ENCODE assay signal across 1 cellular context in genomic region chr3:100097919-100098896, GRCh38.
TF ChIP-seq lines count a peak whose summit lies in the region.

No MANE protein-coding gene starts in this region.

TF ChIP-seq in SK-N-SH treated with all-trans-retinoic acid at 6 μM for 48 hours, 23 proteins besides CTCF, POLR2A, EP300 and RAD21 (continued from another document):
- TF ChIP-seq CSRNP3 (CRISPR knock-in tag; IDR thresholded peaks at IDR 0.05) (no peak), TCF4 (CRISPR knock-in tag; IDR thresholded peaks at IDR 0.05; ENCODE audit: borderline replicate concordance) (no peak), TOX (CRISPR knock-in tag; IDR thresholded peaks at IDR 0.05; ENCODE audit: borderline replicate concordance) (no peak), CREB5 (CRISPR knock-in tag; IDR thresholded peaks at IDR 0.05; ENCODE audit: low read depth) (no peak), BACH2 (CRISPR knock-in tag; IDR thresholded peaks at IDR 0.05; ENCODE audit: borderline replicate concordance) (no peak), ARNTL (CRISPR knock-in tag; IDR thresholded peaks at IDR 0.05; ENCODE audit: borderline replicate concordance, low read depth) (no peak), POU6F1 (CRISPR knock-in tag; IDR thresholded peaks at IDR 0.05; ENCODE audit: borderline replicate concordance, low read depth) (no peak)
